16 cellular contexts compared by ENCODE assay signal in genomic region chr3:129352045-129352444, GRCh38.
DNase-seq lines count a peak whose midpoint lies in the region; ATAC-seq, FAIRE-seq and TF ChIP-seq lines count a peak whose summit lies in the region.
"Had no signal": no experiment of that assay in that cellular context is flagged by ENCODE, and none has a peak within 500 bp of the region (broad histone marks: within the 10 kb centered on the region; RNA-seq: fewer than 3 reads in every experiment).

No MANE protein-coding gene starts in this region.

- no peak overlapping the region for H3K27ac Mint-ChIP-seq in glutamatergic neuron (ENCODE audit: unreplicated experiment)

- ATAC-seq in A549 (peak; percentile 71 to 86; a peak in 4 of 6 replicates), HG03432 (IDR thresholded peaks at IDR 0.05; ENCODE audit: unreplicated experiment) (no peak)

- no peak for TF ChIP-seq POLR2A in A549 (IDR thresholded peaks at IDR 0.05; ENCODE audit: low read length)
- no peak for TF ChIP-seq POLR2A in sigmoid colon (IDR thresholded peaks at IDR 0.05)

- no peak overlapping the region for H3K27ac ChIP-seq in A549
- no peak overlapping the region for H3K27ac ChIP-seq in sigmoid colon
- H3K27ac ChIP-seq: lower lobe of right lung had no signal

- POLR2A ChIA-PET in A549 (lab: Yijun Ruan, JAX), result no interaction called here

- CTCF ChIA-PET in A549 (lab: Yijun Ruan, JAX), result interaction anchor here (0.7 to 1.0 kb wide), 2 partner anchors 36 to 507 kb away, joined by 3 read pairs; no protein-coding TSS in a partner anchor

- FAIRE-seq in A549 (lab: Jason Lieb, UNC), result no peak

- H3K27me3 Mint-ChIP-seq in glutamatergic neuron (ENCODE audit: unreplicated experiment), result peaks cover 8% of the 10 kb centered on the region

- H3K4me3 ChIP-seq in A549, result no peak overlapping the region
- H3K4me3 ChIP-seq in sigmoid colon, result no peak overlapping the region
- H3K4me3 ChIP-seq: heart right ventricle, lower lobe of right lung had no signal

- DNase-seq in A549 (ENCODE audit: low read depth in 1 of 2, low spot score in 1 of 2) (peak in 1 of 2 experiments; percentile 35), RPMI8226 (peak; percentile 45), glutamatergic neuron (no peak), cerebellar cortex (ENCODE audit: low spot score) (no peak), activated gamma-delta T cell (lab: John Stamatoyannopoulos, UW) (no peak), sigmoid colon (no peak)
- DNase-seq: effector memory CD4-positive, alpha-beta T cell; EL; heart right ventricle; lower lobe of right lung; NCI-H1048; NCI-H446 treated with DMSO at 0.1 percent for 48 hours; occipital lobe; SHP77 treated with DMSO at 0.1 percent for 48 hours had no signal

- H3K9me3 Mint-ChIP-seq in glutamatergic neuron (ENCODE audit: unreplicated experiment), result peaks cover under 1% of the 10 kb centered on the region

- H3K4me1 ChIP-seq in A549 (no peaks in the 10 kb centered on the region), sigmoid colon (no peaks in the 10 kb centered on the region)

- intact Hi-C loops in sigmoid colon (cut with DNase I), result no loop called here

- H3K27me3 ChIP-seq in sigmoid colon, result peaks cover 0 to 2% (median 0%) of the 10 kb centered on the region in 3 donors
- H3K27me3 ChIP-seq: heart right ventricle had no signal

- no peak overlapping the region for H3K4me2 ChIP-seq in A549

- TF ChIP-seq EP300 in A549 (IDR thresholded peaks at IDR 0.05) (no peak), sigmoid colon (IDR thresholded peaks at IDR 0.05) (no peak)

- TF ChIP-seq RAD21 in A549 (conservative IDR thresholded peaks at IDR 0.05 in 1 of 2, IDR thresholded peaks at IDR 0.05 in 1 of 2), result no peak

- H3K36me3 Mint-ChIP-seq in glutamatergic neuron (ENCODE audit: unreplicated experiment), result peaks cover 13% of the 10 kb centered on the region

- WGBS in A549 (ENCODE audit: missing lambda C conversion rate), result 50% methylated on average over 7 of the region's 8 CpGs
- WGBS in sigmoid colon, 2 donors, result 75 to 84% methylated on average over 8 of the region's 8 CpGs

- no peak overlapping the region for H3K4me3 Mint-ChIP-seq in glutamatergic neuron (ENCODE audit: unreplicated experiment)

- TF ChIP-seq CTCF in A549 (IDR thresholded peaks at IDR 0.05) (no peak), GM12874 (IDR thresholded peaks at IDR 0.05; ENCODE audit: insufficient read depth, low read depth, low read length) (peak; percentile 50), glutamatergic neuron (IDR thresholded peaks at IDR 0.05; ENCODE audit: partially characterized antibody, unreplicated experiment) (peak; percentile 44), sigmoid colon (IDR thresholded peaks at IDR 0.05) (no peak)

- H3K9me3 ChIP-seq in A549, result no peaks in the 10 kb centered on the region
- H3K9me3 ChIP-seq in sigmoid colon, result no peaks in the 10 kb centered on the region
- H3K9me3 ChIP-seq: heart right ventricle, lower lobe of right lung had no signal

- H3K36me3 ChIP-seq in sigmoid colon, result no peaks in the 10 kb centered on the region
- H3K36me3 ChIP-seq: heart right ventricle, lower lobe of right lung had no signal

- peaks cover 2% of the 10 kb centered on the region for H3K4me1 Mint-ChIP-seq in glutamatergic neuron (ENCODE audit: low read depth, unreplicated experiment)

TF ChIP-seq in A549, 52 proteins besides CTCF, POLR2A, EP300 and RAD21:
- TF ChIP-seq HOXA7 (CRISPR knock-in tag; IDR thresholded peaks at IDR 0.05), result no peak
- no peak for TF ChIP-seq REST (IDR thresholded peaks at IDR 0.05)
- TF ChIP-seq ATOH8 (CRISPR knock-in tag; IDR thresholded peaks at IDR 0.05; ENCODE audit: low read depth), result no peak
- TF ChIP-seq CBX2 (IDR thresholded peaks at IDR 0.05; ENCODE audit: borderline replicate concordance, low read depth), result no peak
- no peak for TF ChIP-seq FOSB (CRISPR knock-in tag; IDR thresholded peaks at IDR 0.05)
- no peak for TF ChIP-seq ZFP36 (IDR thresholded peaks at IDR 0.05; ENCODE audit: borderline replicate concordance, partially characterized antibody)

Comparison
In these comparisons a context has a peak if more than half of its experiments do, and no peak if none do; other contexts are left out.
1. CTCF ChIP-seq: peak in GM12874 (single experiment) and glutamatergic neuron (single experiment); none in A549 (single experiment) and sigmoid colon (0 of 4).